Comparison of ENCODE assay signal across 27 cellular contexts in genomic region chr20:58147628-58148370, GRCh38.
"Had no signal": no experiment of that assay in that cellular context is flagged by ENCODE, and none has a peak within 500 bp of the region (broad histone marks: within the 10 kb centered on the region; RNA-seq: fewer than 3 reads in every experiment).

No MANE protein-coding gene starts in this region.

- DNase-seq: activated CD4-positive, alpha-beta memory T cell treated with anti-CD3 and anti-CD28 coated beads, Interleukin-2, amount 10 ng/mL, durations not matched to agents 7 days and 5 days; activated CD4-positive, alpha-beta T cell treated with anti-CD3 and anti-CD28 coated beads, Interleukin-2, amount 10 ng/mL, durations not matched to agents 7 days and 5 days; activated CD4-positive, CD25-positive, alpha-beta regulatory T cell treated with anti-CD3 and anti-CD28 coated beads, Interleukin-2, amount 50 U/mL, for 72 hours; activated CD8-positive, alpha-beta memory T cell treated with anti-CD3 and anti-CD28 coated beads, Interleukin-2, amount 50 U/mL, for 48 hours; activated naive CD4-positive, alpha-beta T cell; activated T-cell treated with anti-CD3 and anti-CD28 coated beads, Interleukin-2, amount 50 U/mL, for 4 hours; esophagus squamous epithelium; foreskin melanocyte; heart right ventricle; kidney glomerular epithelial cell; lower lobe of right lung; mesenchymal stem cell; mucosa of descending colon; nephron progenitor cell; ovary; small intestine; stimulated activated CD4-positive, alpha-beta T cell treated with anti-CD3 and anti-CD28 coated beads, Interleukin-4, amount 100 ng/mL, for 24 hours; T-helper 2 cell had no signal

- H3K9me3 Mint-ChIP-seq: activated CD4-positive, alpha-beta memory T cell treated with anti-CD3 and anti-CD28 coated beads, Interleukin-2, amount 10 ng/mL, durations not matched to agents 7 days and 5 days; activated CD4-positive, alpha-beta T cell treated with anti-CD3 and anti-CD28 coated beads, Interleukin-2, amount 10 ng/mL, durations not matched to agents 7 days and 5 days; activated naive CD4-positive, alpha-beta T cell treated with anti-CD3 and anti-CD28 coated beads, Interleukin-2, amount 50 U/mL, for 72 hours; activated T-cell treated with anti-CD3 and anti-CD28 coated beads, Interleukin-2, amount 50 U/mL, for 4 hours; activated T-helper 17 cell treated with anti-CD3 and anti-CD28 coated beads, Interleukin-2, amount 50 U/mL, for 72 hours; central memory CD8-positive, alpha-beta T cell; stimulated activated effector memory CD8-positive, alpha-beta T cell treated with anti-CD3 and anti-CD28 coated beads, Interleukin-12 subunit alpha, Interleukin-12 subunit beta, amount 100 ng/mL, for 72 hours; stimulated activated naive CD8-positive, alpha-beta T cell treated with anti-CD3 and anti-CD28 coated beads, Interleukin-15, Interleukin-2, amounts not matched to agents 100 ng/mL and 50 ng/mL, for 24 hours had no signal

- H3K4me3 ChIP-seq: esophagus squamous epithelium, heart right ventricle, lower lobe of right lung, mucosa of descending colon, ovary, sigmoid colon had no signal

- H3K4me1 ChIP-seq: heart right ventricle, lower lobe of right lung had no signal

- H3K27ac ChIP-seq: lower lobe of right lung, ovary had no signal

- H3K9me3 ChIP-seq: esophagus squamous epithelium, lower lobe of right lung, mucosa of descending colon, ovary, sigmoid colon had no signal

- H3K36me3 Mint-ChIP-seq: activated naive CD4-positive, alpha-beta T cell treated with anti-CD3 and anti-CD28 coated beads, Interleukin-2, amount 50 U/mL, for 72 hours; stimulated activated effector memory CD8-positive, alpha-beta T cell treated with anti-CD3 and anti-CD28 coated beads, Interleukin-12 subunit alpha, Interleukin-12 subunit beta, amount 100 ng/mL, for 72 hours had no signal

- H3K36me3 ChIP-seq: esophagus squamous epithelium, heart right ventricle, lower lobe of right lung, ovary, sigmoid colon had no signal

- H3K4me1 Mint-ChIP-seq: activated CD4-positive, alpha-beta memory T cell treated with anti-CD3 and anti-CD28 coated beads, Interleukin-2, amount 10 ng/mL, durations not matched to agents 7 days and 5 days; activated CD4-positive, alpha-beta T cell treated with anti-CD3 and anti-CD28 coated beads, Interleukin-2, amount 10 ng/mL, durations not matched to agents 7 days and 5 days; activated T-helper 17 cell treated with anti-CD3 and anti-CD28 coated beads, Interleukin-2, amount 50 U/mL, for 72 hours; central memory CD8-positive, alpha-beta T cell; stimulated activated effector memory CD8-positive, alpha-beta T cell treated with anti-CD3 and anti-CD28 coated beads, Interleukin-12 subunit alpha, Interleukin-12 subunit beta, amount 100 ng/mL, for 72 hours had no signal

- H3K27ac Mint-ChIP-seq: activated CD4-positive, alpha-beta memory T cell treated with anti-CD3 and anti-CD28 coated beads, Interleukin-2, amount 10 ng/mL, durations not matched to agents 7 days and 5 days; activated CD4-positive, alpha-beta T cell treated with anti-CD3 and anti-CD28 coated beads, Interleukin-2, amount 10 ng/mL, durations not matched to agents 7 days and 5 days; activated naive CD4-positive, alpha-beta T cell treated with anti-CD3 and anti-CD28 coated beads, Interleukin-2, amount 50 U/mL, for 72 hours; activated T-helper 17 cell treated with anti-CD3 and anti-CD28 coated beads, Interleukin-2, amount 50 U/mL, for 72 hours; dendritic cell treated with granulocyte-macrophage colony-stimulating factor and Interleukin-4, amounts not matched to agents 40 ng/mL and 50 ng/mL, for 4 days; nephron progenitor cell; progenitor cell of endocrine pancreas; stimulated activated effector memory CD8-positive, alpha-beta T cell treated with anti-CD3 and anti-CD28 coated beads, Interleukin-12 subunit alpha, Interleukin-12 subunit beta, amount 100 ng/mL, for 72 hours; stimulated activated naive CD8-positive, alpha-beta T cell treated with anti-CD3 and anti-CD28 coated beads, Interleukin-15, Interleukin-2, amounts not matched to agents 100 ng/mL and 50 ng/mL, for 24 hours had no signal

- H3K4me3 Mint-ChIP-seq: activated CD4-positive, alpha-beta memory T cell treated with anti-CD3 and anti-CD28 coated beads, Interleukin-2, amount 10 ng/mL, durations not matched to agents 7 days and 5 days; activated CD4-positive, alpha-beta T cell treated with anti-CD3 and anti-CD28 coated beads, Interleukin-2, amount 10 ng/mL, durations not matched to agents 7 days and 5 days; activated T-cell treated with anti-CD3 and anti-CD28 coated beads, Interleukin-2, amount 50 U/mL, for 4 hours; activated T-helper 17 cell treated with anti-CD3 and anti-CD28 coated beads, Interleukin-2, amount 50 U/mL, for 72 hours; central memory CD8-positive, alpha-beta T cell; dendritic cell treated with granulocyte-macrophage colony-stimulating factor and Interleukin-4, amounts not matched to agents 40 ng/mL and 50 ng/mL, for 4 days; nephron progenitor cell; stimulated activated effector memory CD8-positive, alpha-beta T cell treated with anti-CD3 and anti-CD28 coated beads, Interleukin-12 subunit alpha, Interleukin-12 subunit beta, amount 100 ng/mL, for 72 hours; stimulated activated naive CD8-positive, alpha-beta T cell treated with anti-CD3 and anti-CD28 coated beads, Interleukin-15, Interleukin-2, amounts not matched to agents 100 ng/mL and 50 ng/mL, for 24 hours had no signal

- ATAC-seq: activated naive CD4-positive, alpha-beta T cell treated with anti-CD3 and anti-CD28 coated beads, Interleukin-2, amount 50 U/mL, for 72 hours; activated T-cell treated with anti-CD3 and anti-CD28 coated beads, Interleukin-2, amount 50 U/mL, for 4 hours; activated T-helper 17 cell treated with anti-CD3 and anti-CD28 coated beads, Interleukin-2, amount 50 U/mL, for 72 hours; heart right ventricle; left lobe of liver; lower lobe of right lung; mucosa of descending colon; stimulated activated effector memory CD8-positive, alpha-beta T cell treated with anti-CD3 and anti-CD28 coated beads, Interleukin-12 subunit alpha, Interleukin-12 subunit beta, amount 100 ng/mL, for 72 hours had no signal

- H3K27me3 ChIP-seq: ovary had no signal
